Comparison of ENCODE assay signal across 10 cellular contexts in the genomic region with DNA sequence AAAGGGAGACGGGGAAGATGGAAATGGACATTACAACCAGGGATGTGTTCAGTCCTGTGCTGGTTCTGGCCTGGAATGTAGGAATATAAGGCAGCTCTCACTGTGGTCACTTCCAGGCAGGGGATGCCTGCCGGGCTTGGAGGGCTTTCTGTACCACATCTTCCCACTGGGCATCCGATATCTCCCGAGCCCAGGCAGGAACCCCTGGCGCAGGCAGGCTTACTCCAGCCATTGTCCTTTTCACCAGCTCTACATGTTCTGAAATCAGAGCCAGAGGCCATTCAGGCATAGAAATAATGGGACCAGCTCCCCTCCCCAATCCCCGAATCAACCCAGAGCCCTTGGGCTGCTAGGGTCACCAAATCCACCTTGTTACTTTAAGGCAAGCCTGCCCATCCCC. TPM values are rescaled to one million over a fixed set of nuclear protein-coding genes. Genes with fewer than 3 reads are reported as not detected.
DNase-seq lines count a peak whose midpoint lies in the region; ATAC-seq and TF ChIP-seq lines count a peak whose summit lies in the region.
"Had no signal": no experiment of that assay in that cellular context is flagged by ENCODE, and none has a peak within 500 bp of the region (broad histone marks: within the 10 kb centered on the region; RNA-seq: fewer than 3 reads in every experiment).

No MANE protein-coding gene starts in this region.

- no peak for TF ChIP-seq CTCF in GM06990 (IDR thresholded peaks at IDR 0.05; ENCODE audit: insufficient read depth, low read length, poor library complexity, severe bottlenecking)
- TF ChIP-seq CTCF in OCI-LY1 (IDR thresholded peaks at IDR 0.05; ENCODE audit: low read length): no peak

- H3K27me3 ChIP-seq in GM06990 (replicated peaks; ENCODE audit: control insufficient read depth, insufficient read depth, low read length) (no peaks in the 10 kb centered on the region), OCI-LY1 (ENCODE audit: insufficient read depth, low read length) (no peaks in the 10 kb centered on the region), ectodermal cell (ENCODE audit: control insufficient read depth, insufficient read depth, low read length, poor library complexity, severe bottlenecking) (no peaks in the 10 kb centered on the region), neuron (ENCODE audit: insufficient read depth, low read length) (no peaks in the 10 kb centered on the region)
- H3K27me3 ChIP-seq: testis had no signal

- H3K9me3 ChIP-seq in OCI-LY1 (ENCODE audit: low read length): no peaks in the 10 kb centered on the region
- H3K9me3 ChIP-seq in ectodermal cell (ENCODE audit: control insufficient read depth, low read length): no peaks in the 10 kb centered on the region
- no peaks in the 10 kb centered on the region for H3K9me3 ChIP-seq in neuron (ENCODE audit: low read length)
- H3K9me3 ChIP-seq: testis had no signal

- H3K9ac ChIP-seq in OCI-LY1 (ENCODE audit: low read length): peak overlapping the region; percentile 89; the same call in 1 of the 2 replicates

- peaks cover 10% of the 10 kb centered on the region; the same call in 1 of the 2 replicates for H3K79me2 ChIP-seq in OCI-LY1 (ENCODE audit: insufficient read depth, low read length)

- peaks cover 23% of the 10 kb centered on the region for H3K4me1 ChIP-seq in OCI-LY1 (ENCODE audit: insufficient read depth, low read length, severe bottlenecking)
- peaks cover 14% of the 10 kb centered on the region for H3K4me1 ChIP-seq in ectodermal cell (ENCODE audit: control insufficient read depth, insufficient read depth, low read length)
- H3K4me1 ChIP-seq in neuron (ENCODE audit: insufficient read depth, low read length): peaks cover 21% of the 10 kb centered on the region

- no peak overlapping the region for H2AFZ ChIP-seq in OCI-LY1 (ENCODE audit: low read length)
- no peak overlapping the region for H2AFZ ChIP-seq in neuron (ENCODE audit: low read depth, low read length)

- 91 to 94% methylated on average over 6 of the region's 6 CpGs for WGBS in ectodermal cell, 2 experiments

- DNase-seq in GM06990 (ENCODE audit: extremely low read depth, insufficient read length): no peak
- DNase-seq in erythroblast (lab: John Stamatoyannopoulos, UW): no peak
- no peak for DNase-seq in stimulated activated CD4-positive, alpha-beta T cell treated with anti-CD3 and anti-CD28 coated beads, Interleukin-1b, Interleukin-23, amount 100 ng/mL, for 48 hours
- DNase-seq in SHP77 (lab: John Stamatoyannopoulos, UW): no peak
- DNase-seq: NCI-H1092 treated with DMSO at 0.1 percent for 48 hours, testis had no signal

- H4K20me1 ChIP-seq in OCI-LY1 (ENCODE audit: insufficient read depth, low read length): no peaks in the 10 kb centered on the region

- no peaks in the 10 kb centered on the region for H3F3A ChIP-seq in OCI-LY1 (ENCODE audit: insufficient read depth, low read length)

- H3K27ac ChIP-seq in OCI-LY1 (ENCODE audit: low read depth, low read length, poor library complexity, severe bottlenecking): no peak overlapping the region
- no peak overlapping the region for H3K27ac ChIP-seq in ectodermal cell (ENCODE audit: insufficient read depth, low read depth, low read length, poor library complexity, severe bottlenecking)

- H3K9me2 ChIP-seq in OCI-LY1 (ENCODE audit: low read depth, low read length): no peaks in the 10 kb centered on the region

- H3K4me3 ChIP-seq in GM06990 (replicated peaks; ENCODE audit: low read depth, low read length) (peak overlapping the region; percentile 67), OCI-LY1 (ENCODE audit: low read depth, low read length, poor library complexity, severe bottlenecking) (peak overlapping the region; percentile 75), ectodermal cell (ENCODE audit: insufficient read depth, low read depth, low read length) (peak overlapping the region; percentile 85), neuron (ENCODE audit: low read length) (peak overlapping the region; percentile 89)

- TF ChIP-seq POLR2A in erythroblast (IDR thresholded peaks at IDR 0.05; ENCODE audit: low read length): no peak

- H3K4me2 ChIP-seq in OCI-LY1 (ENCODE audit: low read length): peak overlapping the region; percentile 87

- H3K36me3 ChIP-seq in GM06990 (ENCODE audit: control insufficient read depth, insufficient read depth, low read length) (peaks cover 26% of the 10 kb centered on the region), OCI-LY1 (ENCODE audit: insufficient read depth, low read length) (peaks cover 53% of the 10 kb centered on the region), ectodermal cell (ENCODE audit: control insufficient read depth, insufficient read depth, low read length) (peaks cover 19% of the 10 kb centered on the region), neuron (ENCODE audit: insufficient read depth, low read length) (peaks cover 50% of the 10 kb centered on the region)

- no peak for ATAC-seq in HG02571 (IDR thresholded peaks at IDR 0.05; ENCODE audit: unreplicated experiment)

RNA-seq across cellular contexts. Expression of gene MEA1, which starts 1.4 kb away (rescaled TPM):
- 90.0 TPM for polyA plus RNA-seq in ectodermal cell (2013, experiment 1 of 4)
- 82.1 TPM for polyA plus RNA-seq in ectodermal cell (2013, experiment 2 of 4)
- 72.2 TPM for polyA plus RNA-seq in ectodermal cell (2013, experiment 3 of 4)
- polyA plus RNA-seq in ectodermal cell (2013, experiment 4 of 4): 83.6 TPM

RNA-seq across cellular contexts. Expression of gene KLHDC3, which starts 1.7 kb away (rescaled TPM):
- 168 TPM for polyA plus RNA-seq in ectodermal cell (2013, experiment 1 of 4)
- polyA plus RNA-seq in ectodermal cell (2013, experiment 2 of 4): 167 TPM
- polyA plus RNA-seq in ectodermal cell (2013, experiment 3 of 4): 121 TPM
- polyA plus RNA-seq in ectodermal cell (2013, experiment 4 of 4): 137 TPM

RNA-seq across cellular contexts. Expression of gene RRP36, which starts 9.1 kb away (rescaled TPM):
- 100 TPM for polyA plus RNA-seq in ectodermal cell (2013, experiment 1 of 4)
- polyA plus RNA-seq in ectodermal cell (2013, experiment 2 of 4): 110 TPM
- polyA plus RNA-seq in ectodermal cell (2013, experiment 3 of 4): 78.8 TPM
- polyA plus RNA-seq in ectodermal cell (2013, experiment 4 of 4): 79.2 TPM

RNA-seq across cellular contexts. Expression of gene PPP2R5D, which starts 28.0 kb away (rescaled TPM):
- polyA plus RNA-seq in ectodermal cell (2013, experiment 1 of 4): 77.6 TPM
- 75.2 TPM for polyA plus RNA-seq in ectodermal cell (2013, experiment 2 of 4)
- 60.5 TPM for polyA plus RNA-seq in ectodermal cell (2013, experiment 3 of 4)
- 65.4 TPM for polyA plus RNA-seq in ectodermal cell (2013, experiment 4 of 4)

RNA-seq across cellular contexts. Expression of gene PEX6, which starts 33.4 kb away (rescaled TPM):
- polyA plus RNA-seq in ectodermal cell (2013, experiment 1 of 4): 9.5 TPM
- polyA plus RNA-seq in ectodermal cell (2013, experiment 2 of 4): 9.2 TPM
- 7.5 TPM for polyA plus RNA-seq in ectodermal cell (2013, experiment 3 of 4)
- polyA plus RNA-seq in ectodermal cell (2013, experiment 4 of 4): 8.7 TPM
